In the genomic region with DNA sequence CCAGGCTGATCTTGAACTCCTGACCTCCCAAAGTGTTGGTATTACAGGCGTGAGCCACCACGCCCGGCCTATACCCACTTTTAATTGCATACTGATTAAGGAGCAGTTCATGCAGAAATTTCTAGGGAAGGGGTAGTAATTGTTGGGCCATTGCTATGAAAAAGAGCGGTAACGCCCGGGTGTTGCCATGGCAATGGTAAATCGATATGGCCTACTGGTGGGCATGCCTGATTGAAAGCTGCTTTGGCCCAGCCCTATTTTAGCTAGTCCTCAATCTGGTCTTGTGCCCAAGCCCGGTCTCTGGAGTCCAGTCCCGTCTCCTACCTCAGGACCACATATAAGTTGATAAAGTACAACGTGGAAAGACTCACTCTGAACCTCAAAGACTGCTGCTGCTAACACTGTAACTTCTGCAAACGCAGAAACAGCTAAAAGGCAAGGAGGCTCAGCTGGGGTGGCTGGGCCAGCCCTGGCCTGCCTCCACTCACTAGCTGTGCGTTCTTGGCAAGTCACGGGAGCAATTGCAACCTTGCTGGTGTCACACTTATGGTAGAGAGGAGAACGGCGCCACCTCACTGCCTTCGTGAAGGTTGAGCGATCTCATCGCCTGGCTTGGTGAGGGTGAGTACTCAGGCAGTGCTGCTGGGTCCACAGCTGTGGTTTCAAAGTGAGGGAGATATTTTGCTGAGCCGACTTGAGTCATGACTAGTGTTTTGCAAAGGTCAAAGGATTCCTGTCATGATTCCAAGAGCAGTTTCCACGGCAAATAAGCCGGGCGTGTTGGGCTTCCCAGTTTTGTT, we compare ENCODE assay signal across 10 cellular contexts. TPM values are rescaled to one million over a fixed set of nuclear protein-coding genes. Genes with fewer than 3 reads are reported as not detected.
DNase-seq lines count a peak whose midpoint lies in the region; ATAC-seq and TF ChIP-seq lines count a peak whose summit lies in the region.
"Had no signal": no experiment of that assay in that cellular context is flagged by ENCODE, and none has a peak within 500 bp of the region (broad histone marks: within the 10 kb centered on the region; RNA-seq: fewer than 3 reads in every experiment).

No MANE protein-coding gene starts in this region.

- H3K4me1 ChIP-seq in vagina = peaks cover 19% of the 10 kb centered on the region
- H3K4me1 ChIP-seq in HAP-1 = no peaks in the 10 kb centered on the region

- in situ Hi-C loops in astrocyte of the cerebellum (cut with HindIII; ENCODE audit: low sequenced_read_pairs) (no loop called here), HAP-1 (cut with MboI; ENCODE audit: low sequenced_read_pairs) (no loop called here)

- no peak for ATAC-seq in GM19351 (IDR thresholded peaks at IDR 0.05; ENCODE audit: unreplicated experiment)

- H3K27me3 ChIP-seq in vagina (no peaks in the 10 kb centered on the region), HAP-1 (ENCODE audit: low read depth) (no peaks in the 10 kb centered on the region)

- H3K36me3 ChIP-seq in vagina = no peaks in the 10 kb centered on the region
- H3K36me3 ChIP-seq in HAP-1 (replicated peaks) = no peaks in the 10 kb centered on the region

- TF ChIP-seq CTCF in astrocyte of the cerebellum (IDR thresholded peaks at IDR 0.05; ENCODE audit: low read depth, low read length, missing control alignments) = peak; percentile 15
- no peak for TF ChIP-seq CTCF in vagina (IDR thresholded peaks at IDR 0.05)

- H3K4me3 ChIP-seq in astrocyte of the cerebellum (ENCODE audit: low read depth, low read length) = no peak overlapping the region
- no peak overlapping the region for H3K4me3 ChIP-seq in vagina
- no peak overlapping the region for H3K4me3 ChIP-seq in HAP-1

- no peaks in the 10 kb centered on the region for H3K9me3 ChIP-seq in vagina
- H3K9me3 ChIP-seq in HAP-1 = no peaks in the 10 kb centered on the region

- TF ChIP-seq POLR2A in vagina (IDR thresholded peaks at IDR 0.05) = no peak
- no peak for TF ChIP-seq POLR2A in erythroblast (IDR thresholded peaks at IDR 0.05; ENCODE audit: low read length)

- DNase-seq in NCI-H748 (lab: John Stamatoyannopoulos, UW; ENCODE audit: unreplicated experiment) (peak; percentile 49), NCI-H748 treated with DMSO at 0.1 percent for 48 hours (lab: John Stamatoyannopoulos, UW) (no peak), astrocyte of the cerebellum (ENCODE audit: low read depth) (peak; percentile 91), kidney tubule cell (ENCODE audit: low spot score) (peak; percentile 95), vagina (ENCODE audit: extremely low spot score in 2 of 2) (peak in 1 of 2 donors; percentile 92), HAP-1 (ENCODE audit: low spot score in 2 of 2) (no peak), erythroblast (lab: John Stamatoyannopoulos, UW) (no peak)
- DNase-seq: CD4-positive, CD25-positive, alpha-beta regulatory T cell; effector CD8-positive, alpha-beta T cell had no signal

- intact Hi-C loops in vagina (cut with DNase I) = no loop called here

- H3K27ac ChIP-seq in vagina = peak overlapping the region; percentile 69

RNA-seq across cellular contexts. Expression of gene GRPEL1, which starts 57.0 kb away (rescaled TPM):
- total RNA-seq in vagina = 11.0 TPM

Comparison
In these comparisons a context has a peak if more than half of its experiments do, and no peak if none do; other contexts are left out.
1. DNase-seq: peak in NCI-H748 (single experiment), astrocyte of the cerebellum (single experiment) and kidney tubule cell (single experiment); none in NCI-H748 treated with DMSO at 0.1 percent for 48 hours (single experiment), HAP-1 (0 of 2) and erythroblast (0 of 2).